Comparison of ENCODE assay signal across 20 cellular contexts in the genomic region with DNA sequence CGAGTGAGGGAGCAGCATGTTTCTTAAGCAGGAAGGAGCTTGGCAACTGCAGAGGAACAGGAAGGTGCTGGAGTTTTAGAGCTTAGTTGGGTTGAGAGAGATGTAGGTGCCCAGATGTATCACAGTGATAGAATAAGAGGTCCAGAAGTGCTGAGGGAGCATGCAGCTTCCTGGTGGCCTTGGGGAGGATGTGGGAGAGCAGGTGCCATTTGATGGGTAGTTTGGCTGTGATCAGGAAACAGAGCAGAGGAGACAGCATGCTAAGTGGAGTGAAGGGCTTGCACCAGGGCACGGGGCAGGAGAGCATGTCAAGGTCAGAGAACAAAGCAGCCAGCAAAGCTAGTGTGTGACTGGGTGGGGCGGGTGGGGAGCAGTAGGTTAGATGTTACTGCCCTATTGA.
DNase-seq lines count a peak whose midpoint lies in the region; ATAC-seq and TF ChIP-seq lines count a peak whose summit lies in the region.
"Had no signal": no experiment of that assay in that cellular context is flagged by ENCODE, and none has a peak within 500 bp of the region (broad histone marks: within the 10 kb centered on the region; RNA-seq: fewer than 3 reads in every experiment).

No MANE protein-coding gene starts in this region.

- H2AFZ ChIP-seq in OCI-LY7 (ENCODE audit: low read length) = no peak overlapping the region
- H2AFZ ChIP-seq: hepatocyte had no signal

- no peak for DNase-seq in activated naive CD4-positive, alpha-beta T cell treated with anti-CD3 and anti-CD28 coated beads, Interleukin-2, amount 10 ng/mL, durations not matched to agents 7 days and 5 days
- no peak for DNase-seq in activated naive CD4-positive, alpha-beta T cell treated with anti-CD3 and anti-CD28 coated beads, Interleukin-2, amount 50 U/mL, for 16 hours
- DNase-seq in Calu3 = no peak
- DNase-seq in OCI-LY7 (ENCODE audit: low spot score) = peak; percentile 33
- no peak for DNase-seq in mucosa of descending colon
- DNase-seq in NCI-H2196 treated with DMSO at 0.1 percent for 48 hours (lab: John Stamatoyannopoulos, UW; ENCODE audit: unreplicated experiment) = no peak
- DNase-seq: activated CD4-positive, alpha-beta memory T cell treated with anti-CD3 and anti-CD28 coated beads, Interleukin-2, amount 10 ng/mL, durations not matched to agents 7 days and 5 days; activated naive CD4-positive, alpha-beta T cell treated with anti-CD3 and anti-CD28 coated beads for 36 hours; activated T-cell treated with anti-CD3 and anti-CD28 coated beads, Interleukin-2, amount 50 U/mL, for 4 hours; DMS79 treated with DMSO at 0.1 percent for 48 hours; effector CD8-positive, alpha-beta T cell; foreskin melanocyte; NCI-H1105 treated with DMSO at 0.1 percent for 48 hours; NCI-H2029 treated with DMSO at 0.1 percent for 48 hours; T-helper 9 cell had no signal

- H3K4me1 ChIP-seq in OCI-LY7 (ENCODE audit: insufficient read depth, low read length, poor library complexity, severe bottlenecking) (peaks cover 12% of the 10 kb centered on the region), mucosa of descending colon (ENCODE audit: low read depth) (no peaks in the 10 kb centered on the region)

- no peaks in the 10 kb centered on the region for H3K9me3 Mint-ChIP-seq in activated naive CD4-positive, alpha-beta T cell treated with anti-CD3 and anti-CD28 coated beads, Interleukin-2, amount 10 ng/mL, durations not matched to agents 7 days and 5 days
- no peaks in the 10 kb centered on the region for H3K9me3 Mint-ChIP-seq in Calu3 (ENCODE audit: low read depth, unreplicated experiment)
- H3K9me3 Mint-ChIP-seq: activated CD4-positive, alpha-beta memory T cell treated with anti-CD3 and anti-CD28 coated beads, Interleukin-2, amount 10 ng/mL, durations not matched to agents 7 days and 5 days; activated naive CD4-positive, alpha-beta T cell treated with anti-CD3 and anti-CD28 coated beads for 36 hours; activated T-cell treated with anti-CD3 and anti-CD28 coated beads, Interleukin-2, amount 50 U/mL, for 4 hours had no signal

- H3K27me3 Mint-ChIP-seq in activated naive CD4-positive, alpha-beta T cell treated with anti-CD3 and anti-CD28 coated beads, Interleukin-2, amount 10 ng/mL, durations not matched to agents 7 days and 5 days = no peaks in the 10 kb centered on the region
- H3K27me3 Mint-ChIP-seq in Calu3 (ENCODE audit: unreplicated experiment) = no peaks in the 10 kb centered on the region
- H3K27me3 Mint-ChIP-seq: activated CD4-positive, alpha-beta memory T cell treated with anti-CD3 and anti-CD28 coated beads, Interleukin-2, amount 10 ng/mL, durations not matched to agents 7 days and 5 days had no signal

- TF ChIP-seq CTCF in Calu3 (IDR thresholded peaks at IDR 0.05; ENCODE audit: unreplicated experiment) (no peak), OCI-LY7 (conservative IDR thresholded peaks at IDR 0.05; ENCODE audit: low read length) (no peak), mucosa of descending colon (IDR thresholded peaks at IDR 0.05) (no peak)

- H3K4me1 Mint-ChIP-seq in activated naive CD4-positive, alpha-beta T cell treated with anti-CD3 and anti-CD28 coated beads, Interleukin-2, amount 10 ng/mL, durations not matched to agents 7 days and 5 days = peaks cover 5% of the 10 kb centered on the region
- H3K4me1 Mint-ChIP-seq in Calu3 (ENCODE audit: low read depth, unreplicated experiment) = no peaks in the 10 kb centered on the region

- H3K36me3 ChIP-seq in OCI-LY7 (ENCODE audit: insufficient read depth, low read length) (peaks cover 12% of the 10 kb centered on the region; the same call in 1 of the 2 replicates), mucosa of descending colon (ENCODE audit: low read depth) (no peaks in the 10 kb centered on the region)
- H3K36me3 ChIP-seq: prostate gland, thoracic aorta had no signal

- BruUV-seq in Calu3 (replicated peaks; lab: Mats Ljungman, UMichigan) = no TSS peak
- no TSS peak for BruUV-seq in OCI-LY7 (replicated peaks; lab: Mats Ljungman, UMichigan)

- H3K4me2 ChIP-seq in OCI-LY7 (ENCODE audit: low read length) = no peak overlapping the region
- H3K4me2 ChIP-seq: hepatocyte had no signal

- no peaks in the 10 kb centered on the region for H3K9me3 ChIP-seq in OCI-LY7 (ENCODE audit: low read length)
- no peaks in the 10 kb centered on the region for H3K9me3 ChIP-seq in mucosa of descending colon
- H3K9me3 ChIP-seq: prostate gland, thoracic aorta had no signal

- peak overlapping the region; percentile 8 for H3K27ac Mint-ChIP-seq in activated naive CD4-positive, alpha-beta T cell treated with anti-CD3 and anti-CD28 coated beads, Interleukin-2, amount 10 ng/mL, durations not matched to agents 7 days and 5 days
- H3K27ac Mint-ChIP-seq in Calu3 (ENCODE audit: unreplicated experiment) = peak overlapping the region; percentile 4
- H3K27ac Mint-ChIP-seq: activated CD4-positive, alpha-beta memory T cell treated with anti-CD3 and anti-CD28 coated beads, Interleukin-2, amount 10 ng/mL, durations not matched to agents 7 days and 5 days; activated naive CD4-positive, alpha-beta T cell treated with anti-CD3 and anti-CD28 coated beads for 36 hours had no signal

- peaks cover 8% of the 10 kb centered on the region for H3K36me3 Mint-ChIP-seq in activated naive CD4-positive, alpha-beta T cell treated with anti-CD3 and anti-CD28 coated beads, Interleukin-2, amount 10 ng/mL, durations not matched to agents 7 days and 5 days
- H3K36me3 Mint-ChIP-seq in Calu3 (ENCODE audit: insufficient read depth, unreplicated experiment) = peaks cover 13% of the 10 kb centered on the region

- ATAC-seq in mucosa of descending colon = peak; percentile 6
- no peak for ATAC-seq in HG03520 (IDR thresholded peaks at IDR 0.05; ENCODE audit: unreplicated experiment)
- ATAC-seq in HG02885 (IDR thresholded peaks at IDR 0.05; ENCODE audit: poor library complexity, unreplicated experiment) = no peak

- H4K20me1 ChIP-seq in OCI-LY7 (ENCODE audit: insufficient read depth, low read length) = 0 out of 2 replicates have a peak, but pooled peaks cover 10% of the 10 kb centered on the region

- peak overlapping the region; percentile 21 for H3K27ac ChIP-seq in OCI-LY7 (ENCODE audit: low read depth, low read length, poor library complexity, severe bottlenecking)
- H3K27ac ChIP-seq: hepatocyte, prostate gland, thoracic aorta had no signal

- POLR2A ChIA-PET in OCI-LY7 (lab: Charles Lee) = interaction anchor here (1.0 to 1.5 kb wide), 2 partner anchors 9 to 23 kb away, joined by 3 to 4 read pairs; no protein-coding TSS in a partner anchor

- no peak overlapping the region for H3K4me3 Mint-ChIP-seq in activated naive CD4-positive, alpha-beta T cell treated with anti-CD3 and anti-CD28 coated beads, Interleukin-2, amount 10 ng/mL, durations not matched to agents 7 days and 5 days
- no peak overlapping the region for H3K4me3 Mint-ChIP-seq in Calu3 (ENCODE audit: low read depth, unreplicated experiment)
- H3K4me3 Mint-ChIP-seq: activated CD4-positive, alpha-beta memory T cell treated with anti-CD3 and anti-CD28 coated beads, Interleukin-2, amount 10 ng/mL, durations not matched to agents 7 days and 5 days; activated naive CD4-positive, alpha-beta T cell treated with anti-CD3 and anti-CD28 coated beads for 36 hours; activated T-cell treated with anti-CD3 and anti-CD28 coated beads, Interleukin-2, amount 50 U/mL, for 4 hours had no signal

- H3K79me2 ChIP-seq in OCI-LY7 (ENCODE audit: insufficient read depth, low read depth, low read length) = no peaks in the 10 kb centered on the region
- H3K79me2 ChIP-seq: hepatocyte had no signal

- H3K9me2 ChIP-seq in OCI-LY7 (ENCODE audit: insufficient read depth, low read length) = no peaks in the 10 kb centered on the region

- H3K4me3 ChIP-seq in OCI-LY7 (ENCODE audit: low read depth, low read length, poor library complexity, severe bottlenecking) = no peak overlapping the region
- H3K4me3 ChIP-seq in mucosa of descending colon = no peak overlapping the region
- H3K4me3 ChIP-seq: hepatocyte, prostate gland, thoracic aorta had no signal

- intact Hi-C loops in Calu3 (cut with micrococcal nuclease; ENCODE audit: unreplicated experiment) (no loop called here), OCI-LY7 (cut with micrococcal nuclease; ENCODE audit: unreplicated experiment) (no loop called here), mucosa of descending colon (cut with DNase I, micrococcal nuclease) (loop anchor here in 1 of 2 donors (10.0 kb wide), 1 partner anchor 168 kb away; no protein-coding TSS in a partner anchor)

- CTCF ChIA-PET in activated naive CD4-positive, alpha-beta T cell treated with anti-CD3 and anti-CD28 coated beads, Interleukin-2, amount 10 ng/mL, durations not matched to agents 7 days and 5 days (lab: Charles Lee) = interaction anchor here (1.0 to 2.4 kb wide), 2 partner anchors 9 to 276 kb away, joined by 5 to 11 read pairs; no protein-coding TSS in a partner anchor
- CTCF ChIA-PET in Calu3 (lab: Charles Lee) = interaction anchor here (1.0 kb wide), 1 partner anchor 163 kb away, joined by 3 read pairs; no protein-coding TSS in a partner anchor
- CTCF ChIA-PET in OCI-LY7 (lab: Charles Lee; ENCODE audit: unreplicated experiment) = no interaction called here
